In the genomic region with DNA sequence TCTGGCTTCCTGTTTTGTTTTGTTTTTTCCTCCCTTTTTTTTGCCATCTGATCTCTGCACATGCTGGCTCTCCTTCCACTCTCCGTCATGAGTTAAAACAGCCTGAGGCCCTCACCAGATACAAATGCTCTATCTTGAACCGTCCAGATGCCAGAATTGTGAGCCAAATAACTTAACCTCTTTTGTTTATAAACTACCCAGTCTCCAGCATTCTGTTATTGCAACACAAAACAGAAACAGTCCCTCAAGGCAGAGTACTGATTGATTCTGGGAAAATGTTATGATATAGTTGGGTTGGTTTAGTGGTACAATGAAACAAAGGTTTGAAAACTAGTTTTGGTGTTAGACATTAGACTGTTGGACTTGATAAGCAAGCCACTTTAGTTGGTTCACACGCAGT, we compare ENCODE assay signal across 10 cellular contexts.
DNase-seq lines count a peak whose midpoint lies in the region; ATAC-seq, FAIRE-seq and TF ChIP-seq lines count a peak whose summit lies in the region.
"Had no signal": no experiment of that assay in that cellular context is flagged by ENCODE, and none has a peak within 500 bp of the region (broad histone marks: within the 10 kb centered on the region; RNA-seq: fewer than 3 reads in every experiment).

No MANE protein-coding gene starts in this region.

- no peak for FAIRE-seq in K562 (lab: Jason Lieb, UNC)

- TF ChIP-seq CTCF in K562 (IDR thresholded peaks at IDR 0.05 in 2 of 3, conservative IDR thresholded peaks at IDR 0.05 in 1 of 3; ENCODE audit: insufficient read depth in 2 of 3, low read depth in 1 of 3, low read length in 3 of 3): no peak
- TF ChIP-seq CTCF in gastroesophageal sphincter (IDR thresholded peaks at IDR 0.05): no peak
- no peak for TF ChIP-seq CTCF in progenitor cell of endocrine pancreas (IDR thresholded peaks at IDR 0.05; ENCODE audit: unreplicated experiment)
- no peak for TF ChIP-seq CTCF in omental fat pad (IDR thresholded peaks at IDR 0.05)

- intact Hi-C loops in K562 (cut with micrococcal nuclease): no loop called here

- TF ChIP-seq EP300 in K562 (IDR thresholded peaks at IDR 0.05; ENCODE audit: low read length): no peak
- no peak for TF ChIP-seq EP300 in gastroesophageal sphincter (IDR thresholded peaks at IDR 0.05)

- CTCF ChIA-PET in K562 (lab: Yijun Ruan, JAX; ENCODE audit: low intra/inter-chr PET ratio): no interaction called here

- H3K4me3 ChIP-seq in K562: no peak overlapping the region
- H3K4me3 ChIP-seq in gastroesophageal sphincter: no peak overlapping the region
- H3K4me3 ChIP-seq: adrenal gland had no signal

- no peaks in the 10 kb centered on the region for H3K27me3 Mint-ChIP-seq in progenitor cell of endocrine pancreas
- H3K27me3 Mint-ChIP-seq: activated B cell treated with CpG ODN at 0.5 μM for 24 hours had no signal

- DNase-seq in M059J (ENCODE audit: low read depth): peak; percentile 90
- DNase-seq in K562 (ENCODE audit: extremely low read depth in 1 of 4, low spot score in 3 of 4): no peak
- DNase-seq in progenitor cell of endocrine pancreas (ENCODE audit: low spot score, unreplicated experiment): no peak
- no peak for DNase-seq in omental fat pad (ENCODE audit: low spot score)
- DNase-seq in NCI-H146 (lab: John Stamatoyannopoulos, UW): no peak
- DNase-seq: activated B cell treated with CpG ODN at 0.5 μM for 24 hours, adrenal gland, NCI-H446 had no signal

- no peak overlapping the region for H3K9ac ChIP-seq in K562 (ENCODE audit: insufficient read depth in 1 of 2, low read depth in 2 of 2, low read length in 2 of 2)

- H3K27ac ChIP-seq in K562 (ENCODE audit: extremely low read depth, low read depth, low read length) (peak overlapping the region; percentile 4; the same call in 1 of the 3 replicates), gastroesophageal sphincter (no peak overlapping the region)
- H3K27ac ChIP-seq: adrenal gland had no signal

- H3K36me3 Mint-ChIP-seq in progenitor cell of endocrine pancreas (ENCODE audit: insufficient read depth): no peaks in the 10 kb centered on the region

- H3K4me1 ChIP-seq in K562 (replicated peaks in 1 of 2; ENCODE audit: control insufficient read depth in 2 of 2, insufficient read depth in 2 of 2, low read length in 2 of 2) (no peaks in the 10 kb centered on the region), gastroesophageal sphincter (no peaks in the 10 kb centered on the region)

- no peak overlapping the region for H3K4me3 Mint-ChIP-seq in progenitor cell of endocrine pancreas (ENCODE audit: low read depth)
- H3K4me3 Mint-ChIP-seq: activated B cell treated with CpG ODN at 0.5 μM for 24 hours had no signal

- TF ChIP-seq RAD21 in K562 (CRISPR knock-in tag; conservative IDR thresholded peaks at IDR 0.05 in 1 of 2, IDR thresholded peaks at IDR 0.05 in 1 of 2): no peak

- H2AFZ ChIP-seq in K562 (ENCODE audit: low read depth, low read length): no peak overlapping the region

- H3K4me2 ChIP-seq in K562 (ENCODE audit: insufficient read depth, low read length): no peak overlapping the region

- peak overlapping the region; percentile 8 for H3K27ac Mint-ChIP-seq in progenitor cell of endocrine pancreas
- H3K27ac Mint-ChIP-seq: activated B cell treated with CpG ODN at 0.5 μM for 24 hours had no signal

- POLR2A ChIA-PET in K562 (lab: Yijun Ruan, JAX): no interaction called here

- no peaks in the 10 kb centered on the region for H3K79me2 ChIP-seq in K562 (ENCODE audit: control insufficient read depth, insufficient read depth, low read length)

- H4K20me1 ChIP-seq in K562 (replicated peaks; ENCODE audit: control insufficient read depth, insufficient read depth, low read length): no peaks in the 10 kb centered on the region

- no peaks in the 10 kb centered on the region for H3K9me1 ChIP-seq in K562 (ENCODE audit: control insufficient read depth, insufficient read depth, low read length)

- H3K36me3 ChIP-seq in K562 (ENCODE audit: control insufficient read depth, insufficient read depth, low read length): no peaks in the 10 kb centered on the region
- no peaks in the 10 kb centered on the region for H3K36me3 ChIP-seq in gastroesophageal sphincter
- H3K36me3 ChIP-seq: adrenal gland had no signal

- peaks cover 3% of the 10 kb centered on the region for H3K4me1 Mint-ChIP-seq in progenitor cell of endocrine pancreas (ENCODE audit: low read depth)
- H3K4me1 Mint-ChIP-seq: activated B cell treated with CpG ODN at 0.5 μM for 24 hours had no signal

- no peaks in the 10 kb centered on the region for H3K27me3 ChIP-seq in K562 (ENCODE audit: control insufficient read depth in 2 of 2, insufficient read depth in 2 of 2, low read length in 2 of 2)
- no peaks in the 10 kb centered on the region for H3K27me3 ChIP-seq in gastroesophageal sphincter
- H3K27me3 ChIP-seq: adrenal gland had no signal

- in situ Hi-C loops in K562 (cut with MboI): no loop called here

- ATAC-seq in K562 (no peak), gastroesophageal sphincter (peak; percentile 78), omental fat pad (ENCODE audit: low FRiP score) (no peak), GM21367 (IDR thresholded peaks at IDR 0.05; ENCODE audit: unreplicated experiment) (no peak)

- BruUV-seq in K562 (replicated peaks; lab: Mats Ljungman, UMichigan): no TSS peak

- peaks cover 4% of the 10 kb centered on the region for H3K9me3 Mint-ChIP-seq in progenitor cell of endocrine pancreas (ENCODE audit: low read depth)

- no peak for TF ChIP-seq POLR2A in K562 (conservative IDR thresholded peaks at IDR 0.05)
- no peak for TF ChIP-seq POLR2A in gastroesophageal sphincter (IDR thresholded peaks at IDR 0.05)

- WGBS in K562 (ENCODE audit: insufficient coverage, low coverage, missing lambda C conversion rate): 2% methylated on average over 3 of the region's 3 CpGs
- 9 to 27% methylated on average over 3 of the region's 3 CpGs for WGBS in gastroesophageal sphincter (ENCODE audit: low coverage in 1 of 2), 2 donors

- H3K9me3 ChIP-seq in K562 (replicated peaks; ENCODE audit: control insufficient read depth, insufficient read depth, low read depth, low read length) (no peaks in the 10 kb centered on the region), gastroesophageal sphincter (no peaks in the 10 kb centered on the region)
- H3K9me3 ChIP-seq: adrenal gland had no signal

TF ChIP-seq in K562, 482 proteins besides CTCF, POLR2A, EP300 and RAD21 (continues in another document):
- TF ChIP-seq, protein P1, sequence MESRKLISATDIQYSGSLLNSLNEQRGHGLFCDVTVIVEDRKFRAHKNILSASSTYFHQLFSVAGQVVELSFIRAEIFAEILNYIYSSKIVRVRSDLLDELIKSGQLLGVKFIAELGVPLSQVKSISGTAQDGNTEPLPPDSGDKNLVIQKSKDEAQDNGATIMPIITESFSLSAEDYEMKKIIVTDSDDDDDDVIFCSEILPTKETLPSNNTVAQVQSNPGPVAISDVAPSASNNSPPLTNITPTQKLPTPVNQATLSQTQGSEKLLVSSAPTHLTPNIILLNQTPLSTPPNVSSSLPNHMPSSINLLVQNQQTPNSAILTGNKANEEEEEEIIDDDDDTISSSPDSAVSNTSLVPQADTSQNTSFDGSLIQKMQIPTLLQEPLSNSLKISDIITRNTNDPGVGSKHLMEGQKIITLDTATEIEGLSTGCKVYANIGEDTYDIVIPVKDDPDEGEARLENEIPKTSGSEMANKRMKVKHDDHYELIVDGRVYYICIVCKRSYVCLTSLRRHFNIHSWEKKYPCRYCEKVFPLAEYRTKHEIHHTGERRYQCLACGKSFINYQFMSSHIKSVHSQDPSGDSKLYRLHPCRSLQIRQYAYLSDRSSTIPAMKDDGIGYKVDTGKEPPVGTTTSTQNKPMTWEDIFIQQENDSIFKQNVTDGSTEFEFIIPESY (CRISPR knock-in tag; IDR thresholded peaks at IDR 0.05): no peak
- TF ChIP-seq FOXA1 (IDR thresholded peaks at IDR 0.05; ENCODE audit: borderline replicate concordance) (no peak), MTA2 (IDR thresholded peaks at IDR 0.05; ENCODE audit: low read depth) (no peak)
- TF ChIP-seq, protein P2, sequence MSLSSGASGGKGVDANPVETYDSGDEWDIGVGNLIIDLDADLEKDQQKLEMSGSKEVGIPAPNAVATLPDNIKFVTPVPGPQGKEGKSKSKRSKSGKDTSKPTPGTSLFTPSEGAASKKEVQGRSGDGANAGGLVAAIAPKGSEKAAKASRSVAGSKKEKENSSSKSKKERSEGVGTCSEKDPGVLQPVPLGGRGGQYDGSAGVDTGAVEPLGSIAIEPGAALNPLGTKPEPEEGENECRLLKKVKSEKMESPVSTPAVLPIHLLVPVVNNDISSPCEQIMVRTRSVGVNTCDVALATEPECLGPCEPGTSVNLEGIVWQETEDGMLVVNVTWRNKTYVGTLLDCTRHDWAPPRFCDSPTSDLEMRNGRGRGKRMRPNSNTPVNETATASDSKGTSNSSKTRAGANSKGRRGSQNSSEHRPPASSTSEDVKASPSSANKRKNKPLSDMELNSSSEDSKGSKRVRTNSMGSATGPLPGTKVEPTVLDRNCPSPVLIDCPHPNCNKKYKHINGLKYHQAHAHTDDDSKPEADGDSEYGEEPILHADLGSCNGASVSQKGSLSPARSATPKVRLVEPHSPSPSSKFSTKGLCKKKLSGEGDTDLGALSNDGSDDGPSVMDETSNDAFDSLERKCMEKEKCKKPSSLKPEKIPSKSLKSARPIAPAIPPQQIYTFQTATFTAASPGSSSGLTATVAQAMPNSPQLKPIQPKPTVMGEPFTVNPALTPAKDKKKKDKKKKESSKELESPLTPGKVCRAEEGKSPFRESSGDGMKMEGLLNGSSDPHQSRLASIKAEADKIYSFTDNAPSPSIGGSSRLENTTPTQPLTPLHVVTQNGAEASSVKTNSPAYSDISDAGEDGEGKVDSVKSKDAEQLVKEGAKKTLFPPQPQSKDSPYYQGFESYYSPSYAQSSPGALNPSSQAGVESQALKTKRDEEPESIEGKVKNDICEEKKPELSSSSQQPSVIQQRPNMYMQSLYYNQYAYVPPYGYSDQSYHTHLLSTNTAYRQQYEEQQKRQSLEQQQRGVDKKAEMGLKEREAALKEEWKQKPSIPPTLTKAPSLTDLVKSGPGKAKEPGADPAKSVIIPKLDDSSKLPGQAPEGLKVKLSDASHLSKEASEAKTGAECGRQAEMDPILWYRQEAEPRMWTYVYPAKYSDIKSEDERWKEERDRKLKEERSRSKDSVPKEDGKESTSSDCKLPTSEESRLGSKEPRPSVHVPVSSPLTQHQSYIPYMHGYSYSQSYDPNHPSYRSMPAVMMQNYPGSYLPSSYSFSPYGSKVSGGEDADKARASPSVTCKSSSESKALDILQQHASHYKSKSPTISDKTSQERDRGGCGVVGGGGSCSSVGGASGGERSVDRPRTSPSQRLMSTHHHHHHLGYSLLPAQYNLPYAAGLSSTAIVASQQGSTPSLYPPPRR (CRISPR knock-in tag; IDR thresholded peaks at IDR 0.05; ENCODE audit: borderline replicate concordance): no peak
- TF ChIP-seq, protein P3, sequence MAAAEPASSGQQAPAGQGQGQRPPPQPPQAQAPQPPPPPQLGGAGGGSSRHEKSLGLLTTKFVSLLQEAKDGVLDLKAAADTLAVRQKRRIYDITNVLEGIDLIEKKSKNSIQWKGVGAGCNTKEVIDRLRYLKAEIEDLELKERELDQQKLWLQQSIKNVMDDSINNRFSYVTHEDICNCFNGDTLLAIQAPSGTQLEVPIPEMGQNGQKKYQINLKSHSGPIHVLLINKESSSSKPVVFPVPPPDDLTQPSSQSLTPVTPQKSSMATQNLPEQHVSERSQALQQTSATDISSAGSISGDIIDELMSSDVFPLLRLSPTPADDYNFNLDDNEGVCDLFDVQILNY (CRISPR knock-in tag; IDR thresholded peaks at IDR 0.05): no peak
